ENCODE assay signal across 1 cellular context in genomic region chr3:125110876-125111480, GRCh38.
TF ChIP-seq lines count a peak whose summit lies in the region.

No MANE protein-coding gene starts in this region.

TF ChIP-seq in A549, 52 proteins besides CTCF, POLR2A, EP300 and RAD21 (continued from another document):
- no peak for TF ChIP-seq REST (IDR thresholded peaks at IDR 0.05)
- TF ChIP-seq, protein P1, sequence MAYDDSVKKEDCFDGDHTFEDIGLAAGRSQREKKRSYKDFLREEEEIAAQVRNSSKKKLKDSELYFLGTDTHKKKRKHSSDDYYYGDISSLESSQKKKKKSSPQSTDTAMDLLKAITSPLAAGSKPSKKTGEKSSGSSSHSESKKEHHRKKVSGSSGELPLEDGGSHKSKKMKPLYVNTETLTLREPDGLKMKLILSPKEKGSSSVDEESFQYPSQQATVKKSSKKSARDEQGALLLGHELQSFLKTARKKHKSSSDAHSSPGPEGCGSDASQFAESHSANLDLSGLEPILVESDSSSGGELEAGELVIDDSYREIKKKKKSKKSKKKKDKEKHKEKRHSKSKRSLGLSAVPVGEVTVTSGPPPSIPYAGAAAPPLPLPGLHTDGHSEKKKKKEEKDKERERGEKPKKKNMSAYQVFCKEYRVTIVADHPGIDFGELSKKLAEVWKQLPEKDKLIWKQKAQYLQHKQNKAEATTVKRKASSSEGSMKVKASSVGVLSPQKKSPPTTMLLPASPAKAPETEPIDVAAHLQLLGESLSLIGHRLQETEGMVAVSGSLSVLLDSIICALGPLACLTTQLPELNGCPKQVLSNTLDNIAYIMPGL (CRISPR knock-in tag; IDR thresholded peaks at IDR 0.05; ENCODE audit: borderline replicate concordance) = no peak
- no peak for TF ChIP-seq NFE2L2 (conservative IDR thresholded peaks at IDR 0.05; ENCODE audit: low read length)
